Comparison of ENCODE assay signal across 27 cellular contexts in genomic region chr2:215905691-215906090, GRCh38.
"Had no signal": no experiment of that assay in that cellular context is flagged by ENCODE, and none has a peak within 500 bp of the region (broad histone marks: within the 10 kb centered on the region; RNA-seq: fewer than 3 reads in every experiment).

No MANE protein-coding gene starts in this region.

- H3K27ac ChIP-seq: ascending aorta, breast epithelium, cardiac muscle cell, colonic mucosa, epithelial cell of prostate had no signal

- H3K9me3 Mint-ChIP-seq: activated CD4-positive, alpha-beta memory T cell treated with anti-CD3 and anti-CD28 coated beads, Interleukin-2, amount 10 ng/mL, durations not matched to agents 7 days and 5 days; activated CD4-positive, alpha-beta T cell treated with anti-CD3 and anti-CD28 coated beads, Interleukin-2, amount 10 ng/mL, durations not matched to agents 7 days and 5 days; activated naive CD4-positive, alpha-beta T cell treated with anti-CD3 and anti-CD28 coated beads, Interleukin-2, amount 10 ng/mL, durations not matched to agents 7 days and 5 days; activated naive CD4-positive, alpha-beta T cell treated with anti-CD3 and anti-CD28 coated beads, Interleukin-2, amount 50 U/mL, for 72 hours; activated naive CD8-positive, alpha-beta T cell treated with anti-CD3 and anti-CD28 coated beads, Interleukin-2, amount 10 ng/mL, durations not matched to agents 7 days and 5 days; activated T-cell treated with anti-CD3 and anti-CD28 coated beads, Interleukin-2, amount 50 U/mL, for 24 hours; activated T-cell treated with anti-CD3 and anti-CD28 coated beads, Interleukin-2, amount 50 U/mL, for 72 hours had no signal

- H3K27ac Mint-ChIP-seq: activated CD4-positive, alpha-beta memory T cell treated with anti-CD3 and anti-CD28 coated beads, Interleukin-2, amount 10 ng/mL, durations not matched to agents 7 days and 5 days; activated CD4-positive, alpha-beta T cell treated with anti-CD3 and anti-CD28 coated beads, Interleukin-2, amount 10 ng/mL, durations not matched to agents 7 days and 5 days; activated naive CD4-positive, alpha-beta T cell treated with anti-CD3 and anti-CD28 coated beads, Interleukin-2, amount 10 ng/mL, durations not matched to agents 7 days and 5 days; activated naive CD4-positive, alpha-beta T cell treated with anti-CD3 and anti-CD28 coated beads, Interleukin-2, amount 50 U/mL, for 72 hours; activated naive CD8-positive, alpha-beta T cell treated with anti-CD3 and anti-CD28 coated beads, Interleukin-2, amount 10 ng/mL, durations not matched to agents 7 days and 5 days; activated T-cell treated with anti-CD3 and anti-CD28 coated beads, Interleukin-2, amount 50 U/mL, for 24 hours; activated T-cell treated with anti-CD3 and anti-CD28 coated beads, Interleukin-2, amount 50 U/mL, for 72 hours; brain had no signal

- H3K36me3 Mint-ChIP-seq: activated naive CD4-positive, alpha-beta T cell treated with anti-CD3 and anti-CD28 coated beads, Interleukin-2, amount 10 ng/mL, durations not matched to agents 7 days and 5 days; activated naive CD4-positive, alpha-beta T cell treated with anti-CD3 and anti-CD28 coated beads, Interleukin-2, amount 50 U/mL, for 72 hours; activated naive CD8-positive, alpha-beta T cell treated with anti-CD3 and anti-CD28 coated beads, Interleukin-2, amount 10 ng/mL, durations not matched to agents 7 days and 5 days; brain had no signal

- H3K4me3 Mint-ChIP-seq: activated CD4-positive, alpha-beta memory T cell treated with anti-CD3 and anti-CD28 coated beads, Interleukin-2, amount 10 ng/mL, durations not matched to agents 7 days and 5 days; activated CD4-positive, alpha-beta T cell treated with anti-CD3 and anti-CD28 coated beads, Interleukin-2, amount 10 ng/mL, durations not matched to agents 7 days and 5 days; activated naive CD4-positive, alpha-beta T cell treated with anti-CD3 and anti-CD28 coated beads, Interleukin-2, amount 10 ng/mL, durations not matched to agents 7 days and 5 days; activated naive CD8-positive, alpha-beta T cell treated with anti-CD3 and anti-CD28 coated beads, Interleukin-2, amount 10 ng/mL, durations not matched to agents 7 days and 5 days; activated T-cell treated with anti-CD3 and anti-CD28 coated beads, Interleukin-2, amount 50 U/mL, for 24 hours; activated T-cell treated with anti-CD3 and anti-CD28 coated beads, Interleukin-2, amount 50 U/mL, for 72 hours; brain had no signal

- H3K4me1 ChIP-seq: ascending aorta, breast epithelium, colonic mucosa had no signal

- H3K4me3 ChIP-seq: ascending aorta, breast epithelium, cardiac muscle cell, colonic mucosa had no signal

- H3K27me3 ChIP-seq: ascending aorta, breast epithelium, cardiac muscle cell, colonic mucosa had no signal

- H3K4me1 Mint-ChIP-seq: activated CD4-positive, alpha-beta memory T cell treated with anti-CD3 and anti-CD28 coated beads, Interleukin-2, amount 10 ng/mL, durations not matched to agents 7 days and 5 days; activated naive CD4-positive, alpha-beta T cell treated with anti-CD3 and anti-CD28 coated beads, Interleukin-2, amount 10 ng/mL, durations not matched to agents 7 days and 5 days had no signal

- H3K9me3 ChIP-seq: ascending aorta, breast epithelium, colonic mucosa had no signal

- H3K36me3 ChIP-seq: ascending aorta, breast epithelium, cardiac muscle cell, colonic mucosa had no signal

- DNase-seq: activated CD4-positive, alpha-beta memory T cell treated with anti-CD3 and anti-CD28 coated beads, Interleukin-2, amount 10 ng/mL, durations not matched to agents 7 days and 5 days; activated CD4-positive, alpha-beta T cell treated with anti-CD3 and anti-CD28 coated beads for 1 hour; activated CD4-positive, alpha-beta T cell treated with anti-CD3 and anti-CD28 coated beads for 4 hours; activated CD4-positive, alpha-beta T cell treated with anti-CD3 and anti-CD28 coated beads, Interleukin-2, amount 10 ng/mL, durations not matched to agents 7 days and 5 days; activated CD4-positive, alpha-beta T cell treated with anti-CD3 and anti-CD28 coated beads, Interleukin-2, amount 50 U/mL, for 4 hours; activated CD8-positive, alpha-beta memory T cell treated with anti-CD3 and anti-CD28 coated beads, Interleukin-2, amount 50 U/mL, for 48 hours; activated gamma-delta T cell; activated naive CD4-positive, alpha-beta T cell; activated naive CD4-positive, alpha-beta T cell treated with anti-CD3 and anti-CD28 coated beads, Interleukin-2, amount 10 ng/mL, durations not matched to agents 7 days and 5 days; activated naive CD8-positive, alpha-beta T cell treated with anti-CD3 and anti-CD28 coated beads, Interleukin-2, amount 10 ng/mL, durations not matched to agents 7 days and 5 days; activated T-cell treated with anti-CD3 and anti-CD28 coated beads for 4 hours; activated T-cell treated with anti-CD3 and anti-CD28 coated beads, Interleukin-2, amount 50 U/mL, for 24 hours; activated T-cell treated with anti-CD3 and anti-CD28 coated beads, Interleukin-2, amount 50 U/mL, for 72 hours; central memory CD4-positive, alpha-beta T cell; cerebellar nuclear complex; colonic mucosa; effector CD8-positive, alpha-beta T cell; foreskin fibroblast; head of caudate nucleus; T-helper 2 cell had no signal

- ATAC-seq: activated naive CD4-positive, alpha-beta T cell treated with anti-CD3 and anti-CD28 coated beads, Interleukin-2, amount 50 U/mL, for 72 hours; activated T-cell treated with anti-CD3 and anti-CD28 coated beads, Interleukin-2, amount 50 U/mL, for 72 hours; esophagus mucosa had no signal
